1 cellular context compared by ENCODE assay signal in the genomic region with DNA sequence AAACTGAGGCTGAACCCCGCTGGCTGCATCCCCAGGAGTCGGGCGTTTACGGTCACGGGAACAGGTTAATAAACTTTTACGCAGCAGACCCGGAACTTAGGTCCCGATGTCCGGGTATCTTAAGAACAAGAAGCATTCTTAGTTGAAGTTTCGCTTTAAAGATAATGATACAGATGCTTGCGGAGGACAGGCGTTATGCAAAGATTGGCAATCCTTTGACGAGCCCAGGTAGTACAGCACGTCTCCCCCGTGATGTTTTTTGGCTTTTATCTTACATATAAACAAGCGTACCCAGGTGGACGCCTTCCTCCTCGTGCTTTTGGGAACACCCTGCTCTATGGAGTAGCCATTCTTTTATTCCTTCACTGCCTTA.
TF ChIP-seq lines count a peak whose summit lies in the region.

No MANE protein-coding gene starts in this region.

TF ChIP-seq in SK-N-SH treated with all-trans-retinoic acid at 6 μM for 48 hours, 23 proteins besides CTCF, POLR2A, EP300 and RAD21 (continued from another document):
- TF ChIP-seq, protein P1, sequence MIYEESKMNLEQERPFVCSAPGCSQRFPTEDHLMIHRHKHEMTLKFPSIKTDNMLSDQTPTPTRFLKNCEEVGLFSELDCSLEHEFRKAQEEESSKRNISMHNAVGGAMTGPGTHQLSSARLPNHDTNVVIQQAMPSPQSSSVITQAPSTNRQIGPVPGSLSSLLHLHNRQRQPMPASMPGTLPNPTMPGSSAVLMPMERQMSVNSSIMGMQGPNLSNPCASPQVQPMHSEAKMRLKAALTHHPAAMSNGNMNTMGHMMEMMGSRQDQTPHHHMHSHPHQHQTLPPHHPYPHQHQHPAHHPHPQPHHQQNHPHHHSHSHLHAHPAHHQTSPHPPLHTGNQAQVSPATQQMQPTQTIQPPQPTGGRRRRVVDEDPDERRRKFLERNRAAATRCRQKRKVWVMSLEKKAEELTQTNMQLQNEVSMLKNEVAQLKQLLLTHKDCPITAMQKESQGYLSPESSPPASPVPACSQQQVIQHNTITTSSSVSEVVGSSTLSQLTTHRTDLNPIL (CRISPR knock-in tag; IDR thresholded peaks at IDR 0.05; ENCODE audit: low read depth), result no peak
- no peak for TF ChIP-seq RARB (CRISPR knock-in tag; IDR thresholded peaks at IDR 0.05)
- TF ChIP-seq ZFP30 (CRISPR knock-in tag; IDR thresholded peaks at IDR 0.05), result no peak
- no peak for TF ChIP-seq ARNTL (CRISPR knock-in tag; IDR thresholded peaks at IDR 0.05; ENCODE audit: borderline replicate concordance, low read depth)
